Comparison of ENCODE assay signal across 11 cellular contexts in genomic region chr1:41362749-41363631, GRCh38. TPM values are rescaled to one million over a fixed set of nuclear protein-coding genes. Genes with fewer than 3 reads are reported as not detected.
DNase-seq lines count a peak whose midpoint lies in the region; ATAC-seq and TF ChIP-seq lines count a peak whose summit lies in the region.
"Had no signal": no experiment of that assay in that cellular context is flagged by ENCODE, and none has a peak within 500 bp of the region (broad histone marks: within the 10 kb centered on the region; RNA-seq: fewer than 3 reads in every experiment).

No MANE protein-coding gene starts in this region.

- no peak for TF ChIP-seq CTCF in dorsolateral prefrontal cortex (IDR thresholded peaks at IDR 0.05 in 54 of 56, conservative IDR thresholded peaks at IDR 0.05 in 2 of 56; ENCODE audit: low read depth in 1 of 56, partially characterized antibody in 56 of 56)
- no peak for TF ChIP-seq CTCF in progenitor cell of endocrine pancreas (IDR thresholded peaks at IDR 0.05; ENCODE audit: unreplicated experiment)
- TF ChIP-seq CTCF in HFFc6 (IDR thresholded peaks at IDR 0.05), result no peak

- DNase-seq in NCI-H82 (lab: John Stamatoyannopoulos, UW) (peak; percentile 40), NCI-H82 treated with DMSO at 0.1 percent for 48 hours (lab: John Stamatoyannopoulos, UW; ENCODE audit: unreplicated experiment) (no peak), dorsolateral prefrontal cortex (no peak), progenitor cell of endocrine pancreas (ENCODE audit: low spot score, unreplicated experiment) (no peak), HFFc6 (no peak), NCI-H187 treated with DMSO at 0.1 percent for 48 hours (lab: John Stamatoyannopoulos, UW) (no peak)
- DNase-seq: activated gamma-delta T cell, NCI-H1436 treated with DMSO at 0.1 percent for 48 hours had no signal

- intact Hi-C loops in dorsolateral prefrontal cortex (cut with DNase I), result loop anchor here (2.0 to 5.0 kb wide), 2 partner anchors 54 kb away; no protein-coding TSS in a partner anchor

- H3K9me3 Mint-ChIP-seq in progenitor cell of endocrine pancreas (ENCODE audit: low read depth) (no peaks in the 10 kb centered on the region), HFFc6 (no peaks in the 10 kb centered on the region)

- H3K9me3 ChIP-seq in HUES48 (ENCODE audit: control insufficient read depth, insufficient read depth, low read length), result no peaks in the 10 kb centered on the region

- H3K36me3 Mint-ChIP-seq in progenitor cell of endocrine pancreas (ENCODE audit: insufficient read depth) (no peaks in the 10 kb centered on the region), HFFc6 (ENCODE audit: low read depth) (no peaks in the 10 kb centered on the region)

- peak overlapping the region; percentile 38 for H3K4me3 Mint-ChIP-seq in progenitor cell of endocrine pancreas (ENCODE audit: low read depth)
- no peak overlapping the region for H3K4me3 Mint-ChIP-seq in HFFc6

- no peaks in the 10 kb centered on the region for H3K36me3 ChIP-seq in HUES48 (ENCODE audit: control insufficient read depth, insufficient read depth, low read length)

- no peak overlapping the region for H3K9ac ChIP-seq in HUES48 (ENCODE audit: low read depth, low read length)

- no peak for ATAC-seq in HG03565 (IDR thresholded peaks at IDR 0.05; ENCODE audit: unreplicated experiment)
- ATAC-seq: right cardiac atrium had no signal

- peaks cover 48% of the 10 kb centered on the region for H3K4me1 ChIP-seq in HUES48 (ENCODE audit: control insufficient read depth, insufficient read depth, low read length)

- H3K27me3 ChIP-seq in HUES48 (ENCODE audit: control insufficient read depth, insufficient read depth, low read length) (peaks cover 76% of the 10 kb centered on the region), dorsolateral prefrontal cortex (peaks cover 0 to 3% (median 0%) of the 10 kb centered on the region in 45 donors)

- no peak overlapping the region for H3K27ac ChIP-seq in HUES48 (ENCODE audit: low read depth, low read length)
- peak overlapping the region in 26 of 59 donors; percentile 11 to 81 (median 54) for H3K27ac ChIP-seq in dorsolateral prefrontal cortex

- H3K4me3 ChIP-seq in HUES48 (ENCODE audit: low read depth, low read length) (peak overlapping the region; percentile 57; the same call in 1 of the 2 replicates), dorsolateral prefrontal cortex (peak overlapping the region in 57 of 59 donors; percentile 54 to 85 (median 73))

- H3K27ac Mint-ChIP-seq in progenitor cell of endocrine pancreas (no peak overlapping the region), HFFc6 (no peak overlapping the region)

- H3K4me1 Mint-ChIP-seq in progenitor cell of endocrine pancreas (ENCODE audit: low read depth), result peaks cover 12% of the 10 kb centered on the region
- H3K4me1 Mint-ChIP-seq in HFFc6 (ENCODE audit: low read depth), result peaks cover 28% of the 10 kb centered on the region

- H3K27me3 Mint-ChIP-seq in progenitor cell of endocrine pancreas (peaks cover 49% of the 10 kb centered on the region), HFFc6 (ENCODE audit: insufficient read depth) (peaks cover 37% of the 10 kb centered on the region)

RNA-seq across cellular contexts. Expression of gene FOXO6, which starts 1.8 kb away (rescaled TPM):
- total RNA-seq in dorsolateral prefrontal cortex (1 to 10 TPM; 1.7 to 8.3 (median 3.8) TPM), progenitor cell of endocrine pancreas (2.8 and 2.9 TPM in 2 replicates)
- total RNA-seq in HFFc6 (2021; fragmentation: NEBNext Ultra II Directional; extraction: Animal tissue kit (Norgen Biotek cat#: 25700)), result under 1 TPM in 2 of 6 experiments, not detected in 4; 0.07 to 0.08 TPM
